8 cellular contexts compared by ENCODE assay signal in genomic region chr18:21109936-21110666, GRCh38. TPM values are rescaled to one million over a fixed set of nuclear protein-coding genes. Genes with fewer than 3 reads are reported as not detected.
DNase-seq lines count a peak whose midpoint lies in the region; ATAC-seq, FAIRE-seq and TF ChIP-seq lines count a peak whose summit lies in the region.

No MANE protein-coding gene starts in this region.

- H4K20me1 ChIP-seq in K562 (replicated peaks; ENCODE audit: control insufficient read depth, insufficient read depth, low read length): peaks cover 20% of the 10 kb centered on the region

- H3K9me3 ChIP-seq in K562 (replicated peaks; ENCODE audit: control insufficient read depth, insufficient read depth, low read depth, low read length): no peaks in the 10 kb centered on the region
- no peaks in the 10 kb centered on the region for H3K9me3 ChIP-seq in mucosa of stomach (ENCODE audit: control insufficient read depth, low read length)

- H3K9me1 ChIP-seq in K562 (ENCODE audit: control insufficient read depth, insufficient read depth, low read length): no peaks in the 10 kb centered on the region

- in situ Hi-C loops in K562 (cut with MboI): no loop called here

- peaks cover 64% of the 10 kb centered on the region for H3K79me2 ChIP-seq in K562 (ENCODE audit: control insufficient read depth, insufficient read depth, low read length)

- peak overlapping the region; percentile 92 for H3K4me2 ChIP-seq in K562 (ENCODE audit: insufficient read depth, low read length)

- peaks cover 7 to 15% of the 10 kb centered on the region in 2 experiments; a peak in 2 of 5 replicates for H3K4me1 ChIP-seq in K562 (replicated peaks in 1 of 2; ENCODE audit: control insufficient read depth in 2 of 2, insufficient read depth in 2 of 2, low read length in 2 of 2)
- peaks cover 31% of the 10 kb centered on the region for H3K4me1 ChIP-seq in mucosa of stomach (ENCODE audit: control insufficient read depth, insufficient read depth, low read length)

- H3K9ac ChIP-seq in K562 (ENCODE audit: insufficient read depth in 1 of 2, low read depth in 2 of 2, low read length in 2 of 2): peak overlapping the region in 1 of 2 experiments; percentile 85; a peak in 3 of 4 replicates
- H3K9ac ChIP-seq in mucosa of stomach (ENCODE audit: low read length): peak overlapping the region; percentile 95

- peak; percentile 1 for ATAC-seq in HG02870 (IDR thresholded peaks at IDR 0.05; ENCODE audit: unreplicated experiment)
- ATAC-seq in K562: 0 out of 3 replicates have a peak, but pooled peaks have one; percentile 1
- no peak for ATAC-seq in GM19397 (IDR thresholded peaks at IDR 0.05; ENCODE audit: unreplicated experiment)
- ATAC-seq in GM19463 (IDR thresholded peaks at IDR 0.05; ENCODE audit: unreplicated experiment): no peak

- CTCF ChIA-PET in K562 (lab: Yijun Ruan, JAX; ENCODE audit: low intra/inter-chr PET ratio): no interaction called here

- H3K27ac ChIP-seq in K562 (ENCODE audit: extremely low read depth, low read depth, low read length): no peak overlapping the region

- no peak for TF ChIP-seq POLR2A in K562 (conservative IDR thresholded peaks at IDR 0.05)

- intact Hi-C loops in K562 (cut with micrococcal nuclease): loop anchor here (5.0 kb wide), 1 partner anchor 58 kb away; no protein-coding TSS in a partner anchor

- DNase-seq in AG10803 (ENCODE audit: low read depth): no peak
- DNase-seq in K562 (ENCODE audit: extremely low read depth in 1 of 4, low spot score in 3 of 4): no peak
- no peak for DNase-seq in DMS 273 treated with DMSO at 0.1 percent for 48 hours (lab: John Stamatoyannopoulos, UW)
- no peak for DNase-seq in AG20443 (ENCODE audit: low spot score)

- no peak for FAIRE-seq in K562 (lab: Jason Lieb, UNC)

- POLR2A ChIA-PET in K562 (lab: Yijun Ruan, JAX): no interaction called here

- TF ChIP-seq EP300 in K562 (IDR thresholded peaks at IDR 0.05; ENCODE audit: low read length): no peak

- peak overlapping the region; percentile 87 for H3K4me3 ChIP-seq in AG10803 (ENCODE audit: low read length)
- peak overlapping the region; percentile 97 for H3K4me3 ChIP-seq in K562
- H3K4me3 ChIP-seq in mucosa of stomach (ENCODE audit: low read length): peak overlapping the region; percentile 85

- TF ChIP-seq CTCF in AG10803 (conservative IDR thresholded peaks at IDR 0.05; ENCODE audit: low read length): no peak
- TF ChIP-seq CTCF in K562 (IDR thresholded peaks at IDR 0.05 in 2 of 3, conservative IDR thresholded peaks at IDR 0.05 in 1 of 3; ENCODE audit: insufficient read depth in 2 of 3, low read depth in 1 of 3, low read length in 3 of 3): no peak

- peak overlapping the region; percentile 91 for H2AFZ ChIP-seq in K562 (ENCODE audit: low read depth, low read length)

- no peaks in the 10 kb centered on the region; the same call in 2 of the 3 replicates for H3K36me3 ChIP-seq in K562 (ENCODE audit: control insufficient read depth, insufficient read depth, low read length)
- H3K36me3 ChIP-seq in mucosa of stomach (ENCODE audit: control insufficient read depth, insufficient read depth, low read length): no peaks in the 10 kb centered on the region

- no peak for TF ChIP-seq RAD21 in K562 (CRISPR knock-in tag; conservative IDR thresholded peaks at IDR 0.05 in 1 of 2, IDR thresholded peaks at IDR 0.05 in 1 of 2)

- no peaks in the 10 kb centered on the region for H3K27me3 ChIP-seq in K562 (ENCODE audit: control insufficient read depth in 2 of 2, insufficient read depth in 2 of 2, low read length in 2 of 2)
- no peaks in the 10 kb centered on the region for H3K27me3 ChIP-seq in mucosa of stomach (ENCODE audit: control insufficient read depth, insufficient read depth, low read length)

- TSS peak; percentile 32 for BruUV-seq in K562 (replicated peaks; lab: Mats Ljungman, UMichigan)

- under 1% methylated on average over 8 of the region's 8 CpGs for WGBS in K562 (ENCODE audit: insufficient coverage, low coverage, missing lambda C conversion rate)

TF ChIP-seq in K562, 482 proteins besides CTCF, POLR2A, EP300 and RAD21:
- TF ChIP-seq TAF1 (IDR thresholded peaks at IDR 0.05; ENCODE audit: control insufficient read depth, extremely low read depth, insufficient read depth, low read length, severe bottlenecking) (peak; percentile 0), SPI1 (IDR thresholded peaks at IDR 0.05; ENCODE audit: borderline replicate concordance, low read depth, low read length) (0 out of 2 replicates have a peak, but pooled peaks have one; percentile 25), ILF3 (IDR thresholded peaks at IDR 0.05; ENCODE audit: borderline replicate concordance) (no peak), CTBP1 (IDR thresholded peaks at IDR 0.05; ENCODE audit: borderline replicate concordance) (0 out of 2 replicates have a peak, but pooled peaks have one; percentile 2)

RNA-seq across cellular contexts. Expression of gene ROCK1, which starts 1.5 kb away (rescaled TPM):
- 16.4 and 85.2 TPM in 2 replicates for total RNA-seq in K562 (2011; cell fraction: chromatin; rRNA removed; ENCODE audit: low replicate concordance)
- 11.3 and 12.5 TPM in 2 replicates for total RNA-seq in K562 (2011; cell fraction: nucleolus; rRNA removed)
- total RNA-seq in K562 (2011; cell fraction: nucleoplasm; rRNA removed): 28.6 and 32.6 TPM in 2 replicates
- total RNA-seq in K562 (2014; rRNA removed): 11.3 and 11.9 TPM in 2 replicates
- 28.6 and 30.3 TPM in 2 replicates for total RNA-seq in K562 (2014; rRNA removed; fragmentation: Illumina TruSeq; extraction: Trizol)
- total RNA-seq in K562 (2015; rRNA removed; fragmentation: Illumina TruSeq; extraction: Trizol): 22.8 and 23.6 TPM in 2 replicates
- 20.8 and 22.0 TPM in 2 replicates for total RNA-seq in K562 (2021)
- 14.4 and 17.7 TPM in 2 replicates for polyA plus RNA-seq in K562 (2011; rRNA removed)
- polyA plus RNA-seq in K562 (2011; cell fraction: cytosol; rRNA removed): 1.9 and 2.7 TPM in 2 replicates
- polyA plus RNA-seq in K562 (2011; cell fraction: nucleus; rRNA removed): 9.8 and 12.5 TPM in 2 replicates
- polyA plus RNA-seq in K562 (2012): 16.7 and 17.0 TPM in 2 replicates
- polyA plus RNA-seq in K562 (2014; fragmentation: Illumina TruSeq; extraction: Trizol): 19.9 and 24.0 TPM in 2 replicates
- 1 to 10 TPM; 7.4 to 8.9 TPM for polyA plus RNA-seq in K562 (2014; fragmentation: Nextera tagmentation; extraction: Ambion mirVana)
- 8.7 and 16.7 TPM in 2 replicates for polyA plus RNA-seq in K562 (2014; rRNA removed)
- polyA minus RNA-seq in K562 (2011; rRNA and poly(A)+ RNA removed): 29.5 and 43.1 TPM in 2 replicates
- polyA minus RNA-seq in K562 (2011; cell fraction: cytosol; rRNA and poly(A)+ RNA removed): 13.0 and 14.6 TPM in 2 replicates
- 21.5 and 35.8 TPM in 2 replicates for polyA minus RNA-seq in K562 (2011; cell fraction: nucleus; rRNA and poly(A)+ RNA removed)

Comparison
In these comparisons a context has a peak if more than half of its experiments do, and no peak if none do; other contexts are left out.
1. ATAC-seq: peak in HG02870 (single experiment) and K562 (single experiment); none in GM19397 (single experiment) and GM19463 (single experiment).
2. Peak in every context shown above with its lines, with median percentiles within 50 percentile points of each other: H3K4me3 ChIP-seq.